9 cellular contexts compared by ENCODE assay signal in genomic region chr20:20083796-20084195, GRCh38. TPM values are rescaled to one million over a fixed set of nuclear protein-coding genes. Genes with fewer than 3 reads are reported as not detected.
DNase-seq lines count a peak whose midpoint lies in the region; ATAC-seq and TF ChIP-seq lines count a peak whose summit lies in the region.
"Had no signal": no experiment of that assay in that cellular context is flagged by ENCODE, and none has a peak within 500 bp of the region (broad histone marks: within the 10 kb centered on the region; RNA-seq: fewer than 3 reads in every experiment).

No MANE protein-coding gene starts in this region.

- H3K9ac ChIP-seq in endodermal cell (ENCODE audit: extremely low read depth, low read length, poor library complexity, severe bottlenecking) = no peak overlapping the region

- TF ChIP-seq CTCF in natural killer cell (IDR thresholded peaks at IDR 0.05) (peak; percentile 75), endodermal cell (conservative IDR thresholded peaks at IDR 0.05) (peak; percentile 78)

- H3K36me3 Mint-ChIP-seq in natural killer cell = no peaks in the 10 kb centered on the region
- no peaks in the 10 kb centered on the region for H3K36me3 Mint-ChIP-seq in natural killer cell treated with Interleukin-12 subunit alpha and Interleukin-12 subunit beta and Interleukin-15 and Interleukin-18, amount 100 ng/mL, for 72 hours
- H3K36me3 Mint-ChIP-seq in endodermal cell (ENCODE audit: low read depth) = no peaks in the 10 kb centered on the region
- no peaks in the 10 kb centered on the region for H3K36me3 Mint-ChIP-seq in naive B cell
- H3K36me3 Mint-ChIP-seq in activated T-helper 2 cell treated with anti-CD3 and anti-CD28 coated beads, Interferon-gamma antibody, Interleukin-2, Interleukin-4, amounts not matched to agents 10 μg/mL and 5 μg/mL and 100 μg/mL, durations not matched to agents 14 hours and 24 hours and 36 hours (ENCODE audit: low read depth) = no peaks in the 10 kb centered on the region

- H3K27me3 ChIP-seq in endodermal cell (ENCODE audit: control insufficient read depth, insufficient read depth, low read length, poor library complexity, severe bottlenecking) = peaks cover 11% of the 10 kb centered on the region

- DNase-seq in natural killer cell (no peak), NAMALWA (ENCODE audit: low spot score) (peak; percentile 67), RPMI8226 (peak; percentile 25), endodermal cell (no peak), naive B cell (peak; percentile 33)
- no peak for DNase-seq in natural killer cell treated with Interleukin-12 subunit alpha and Interleukin-12 subunit beta and Interleukin-15 and Interleukin-18, amount 100 ng/mL, for 72 hours (ENCODE audit: low spot score)
- DNase-seq in activated T-helper 2 cell treated with anti-CD3 and anti-CD28 coated beads, Interferon-gamma antibody, Interleukin-2, Interleukin-4, amounts not matched to agents 10 μg/mL and 5 μg/mL and 100 μg/mL, durations not matched to agents 14 hours and 24 hours and 36 hours (ENCODE audit: low spot score) = no peak

- H3K9me3 Mint-ChIP-seq in natural killer cell (no peaks in the 10 kb centered on the region), endodermal cell (no peaks in the 10 kb centered on the region), naive B cell (no peaks in the 10 kb centered on the region)
- H3K9me3 Mint-ChIP-seq in natural killer cell treated with Interleukin-12 subunit alpha and Interleukin-12 subunit beta and Interleukin-15 and Interleukin-18, amount 100 ng/mL, for 72 hours = no peaks in the 10 kb centered on the region
- H3K9me3 Mint-ChIP-seq in activated T-helper 2 cell treated with anti-CD3 and anti-CD28 coated beads, Interferon-gamma antibody, Interleukin-2, Interleukin-4, amounts not matched to agents 10 μg/mL and 5 μg/mL and 100 μg/mL, durations not matched to agents 14 hours and 24 hours and 36 hours = no peaks in the 10 kb centered on the region
- H3K9me3 Mint-ChIP-seq: central memory CD8-positive, alpha-beta T cell had no signal

- intact Hi-C loops in natural killer cell (cut with micrococcal nuclease) = loop anchor here (1.0 to 10.0 kb wide), 3 partner anchors 154 to 741 kb away; no protein-coding TSS in a partner anchor
- intact Hi-C loops in activated T-helper 2 cell treated with anti-CD3 and anti-CD28 coated beads, Interferon-gamma antibody, Interleukin-2, Interleukin-4, amounts not matched to agents 10 μg/mL and 5 μg/mL and 100 μg/mL, durations not matched to agents 14 hours and 24 hours and 36 hours (cut with micrococcal nuclease) = loop anchor here (1.0 to 10.0 kb wide), 5 partner anchors 154 to 744 kb away; partner anchors contain the start of gene INSM1

- H3K4me1 Mint-ChIP-seq in natural killer cell (peaks cover 7 to 9% of the 10 kb centered on the region in 2 donors), endodermal cell (peaks cover 1% of the 10 kb centered on the region), naive B cell (peaks cover 0 to 8% (median 3%) of the 10 kb centered on the region in 3 donors)
- H3K4me1 Mint-ChIP-seq in natural killer cell treated with Interleukin-12 subunit alpha and Interleukin-12 subunit beta and Interleukin-15 and Interleukin-18, amount 100 ng/mL, for 72 hours (ENCODE audit: low read depth in 2 of 2) = peaks cover 0 to 2% of the 10 kb centered on the region in 2 donors
- peaks cover 2% of the 10 kb centered on the region for H3K4me1 Mint-ChIP-seq in activated T-helper 2 cell treated with anti-CD3 and anti-CD28 coated beads, Interferon-gamma antibody, Interleukin-2, Interleukin-4, amounts not matched to agents 10 μg/mL and 5 μg/mL and 100 μg/mL, durations not matched to agents 14 hours and 24 hours and 36 hours (ENCODE audit: low read depth)
- H3K4me1 Mint-ChIP-seq: central memory CD8-positive, alpha-beta T cell had no signal

- H3K36me3 ChIP-seq in endodermal cell (ENCODE audit: control insufficient read depth, insufficient read depth, low read length) = no peaks in the 10 kb centered on the region

- 7 to 23% methylated on average over 3 of the region's 3 CpGs for WGBS in endodermal cell (ENCODE audit: insufficient coverage in 1 of 2, insufficient read length in 1 of 2), 2 experiments

- H3K4me1 ChIP-seq in endodermal cell (ENCODE audit: control insufficient read depth, insufficient read depth, low read length) = no peaks in the 10 kb centered on the region

- H3K9me3 ChIP-seq in endodermal cell (ENCODE audit: control insufficient read depth, low read length) = no peaks in the 10 kb centered on the region

- ATAC-seq in natural killer cell = peak; percentile 71 to 83 (median 79)
- no peak for ATAC-seq in natural killer cell treated with Interleukin-12 subunit alpha and Interleukin-12 subunit beta and Interleukin-15 and Interleukin-18, amount 100 ng/mL, for 72 hours
- ATAC-seq in naive B cell (ENCODE audit: low read depth in 2 of 2) = peak; percentile 58 to 86
- ATAC-seq in HG02852 (IDR thresholded peaks at IDR 0.05; ENCODE audit: unreplicated experiment) = no peak

- H3K27ac ChIP-seq in endodermal cell (ENCODE audit: low read depth, low read length) = no peak overlapping the region

- peak overlapping the region in 1 of 2 donors; percentile 65 for H3K27ac Mint-ChIP-seq in natural killer cell
- H3K27ac Mint-ChIP-seq in natural killer cell treated with Interleukin-12 subunit alpha and Interleukin-12 subunit beta and Interleukin-15 and Interleukin-18, amount 100 ng/mL, for 72 hours = no peak overlapping the region
- no peak overlapping the region for H3K27ac Mint-ChIP-seq in endodermal cell
- peak overlapping the region in 1 of 6 donors; percentile 43 for H3K27ac Mint-ChIP-seq in naive B cell
- H3K27ac Mint-ChIP-seq in activated T-helper 2 cell treated with anti-CD3 and anti-CD28 coated beads, Interferon-gamma antibody, Interleukin-2, Interleukin-4, amounts not matched to agents 10 μg/mL and 5 μg/mL and 100 μg/mL, durations not matched to agents 14 hours and 24 hours and 36 hours = no peak overlapping the region

- H3K4me3 ChIP-seq in endodermal cell (ENCODE audit: low read length) = no peak overlapping the region

- H3K4me3 Mint-ChIP-seq in natural killer cell = no peak overlapping the region
- no peak overlapping the region for H3K4me3 Mint-ChIP-seq in natural killer cell treated with Interleukin-12 subunit alpha and Interleukin-12 subunit beta and Interleukin-15 and Interleukin-18, amount 100 ng/mL, for 72 hours
- no peak overlapping the region for H3K4me3 Mint-ChIP-seq in endodermal cell
- peak overlapping the region in 7 of 8 donors; percentile 47 to 83 (median 72) for H3K4me3 Mint-ChIP-seq in naive B cell
- no peak overlapping the region for H3K4me3 Mint-ChIP-seq in activated T-helper 2 cell treated with anti-CD3 and anti-CD28 coated beads, Interferon-gamma antibody, Interleukin-2, Interleukin-4, amounts not matched to agents 10 μg/mL and 5 μg/mL and 100 μg/mL, durations not matched to agents 14 hours and 24 hours and 36 hours (ENCODE audit: low read depth)
- H3K4me3 Mint-ChIP-seq: central memory CD8-positive, alpha-beta T cell had no signal

- H3K27me3 Mint-ChIP-seq in natural killer cell (ENCODE audit: low read depth in 2 of 2) = peaks cover 0 to 6% of the 10 kb centered on the region in 2 donors
- H3K27me3 Mint-ChIP-seq in natural killer cell treated with Interleukin-12 subunit alpha and Interleukin-12 subunit beta and Interleukin-15 and Interleukin-18, amount 100 ng/mL, for 72 hours = peaks cover 6 to 7% of the 10 kb centered on the region in 2 donors
- H3K27me3 Mint-ChIP-seq in endodermal cell (ENCODE audit: insufficient read depth) = peaks cover 25% of the 10 kb centered on the region
- peaks cover 10 to 23% (median 17%) of the 10 kb centered on the region in 3 donors for H3K27me3 Mint-ChIP-seq in naive B cell
- peaks cover 9% of the 10 kb centered on the region for H3K27me3 Mint-ChIP-seq in activated T-helper 2 cell treated with anti-CD3 and anti-CD28 coated beads, Interferon-gamma antibody, Interleukin-2, Interleukin-4, amounts not matched to agents 10 μg/mL and 5 μg/mL and 100 μg/mL, durations not matched to agents 14 hours and 24 hours and 36 hours (ENCODE audit: low read depth)

RNA-seq across cellular contexts. Expression of gene CFAP61, which starts 31.5 kb away (rescaled TPM):
- total RNA-seq in natural killer cell (1 to 10 TPM; 1.0 to 2.1 (median 1.3) TPM), endodermal cell (under 1 TPM; 0.64 to 0.73 TPM)
- total RNA-seq in natural killer cell treated with Interleukin-12 subunit alpha and Interleukin-12 subunit beta and Interleukin-15 and Interleukin-18, amount 100 ng/mL, for 72 hours = not detected
- polyA plus RNA-seq in endodermal cell (2013, experiment 1 of 2) = 0.85 TPM
- 1.5 TPM for polyA plus RNA-seq in endodermal cell (2013, experiment 2 of 2)
- polyA plus RNA-seq in naive B cell (ENCODE audit: low read depth in 6 of 6) = not detected
- 0.32 TPM in 1 of 2 replicates, not detected in the other for total RNA-seq in activated T-helper 2 cell treated with anti-CD3 and anti-CD28 coated beads, Interferon-gamma antibody, Interleukin-2, Interleukin-4, amounts not matched to agents 10 μg/mL and 5 μg/mL and 100 μg/mL, durations not matched to agents 14 hours and 24 hours and 36 hours

RNA-seq across cellular contexts. Expression of gene CRNKL1, which starts 31.5 kb away (rescaled TPM):
- total RNA-seq in natural killer cell (10 to 100 TPM; 30.8 to 34.5 (median 31.6) TPM), endodermal cell (10 to 100 TPM; 22.2 to 23.4 TPM)
- 10 to 100 TPM; 18.7 to 24.2 TPM for total RNA-seq in natural killer cell treated with Interleukin-12 subunit alpha and Interleukin-12 subunit beta and Interleukin-15 and Interleukin-18, amount 100 ng/mL, for 72 hours
- polyA plus RNA-seq in endodermal cell (2013, experiment 1 of 2) = 24.1 TPM
- polyA plus RNA-seq in endodermal cell (2013, experiment 2 of 2) = 21.3 TPM
- polyA plus RNA-seq in naive B cell (ENCODE audit: low read depth in 6 of 6) = 10 to 100 TPM in 2 of 6 donors, 1 to 10 TPM in 4; 6.6 to 12.6 (median 9.1) TPM
- 19.3 and 20.1 TPM in 2 replicates for total RNA-seq in activated T-helper 2 cell treated with anti-CD3 and anti-CD28 coated beads, Interferon-gamma antibody, Interleukin-2, Interleukin-4, amounts not matched to agents 10 μg/mL and 5 μg/mL and 100 μg/mL, durations not matched to agents 14 hours and 24 hours and 36 hours

Comparison
In these comparisons a context has a peak if more than half of its experiments do, and no peak if none do; other contexts are left out.
1. ATAC-seq: peak in natural killer cell (3 of 3) and naive B cell (2 of 2); none in natural killer cell treated with Interleukin-12 subunit alpha and Interleukin-12 subunit beta and Interleukin-15 and Interleukin-18, amount 100 ng/mL, for 72 hours (0 of 2) and HG02852 (single experiment).
2. DNase-seq: peak in NAMALWA (single experiment), RPMI8226 (single experiment) and naive B cell (single experiment); none in natural killer cell (single experiment), natural killer cell treated with Interleukin-12 subunit alpha and Interleukin-12 subunit beta and Interleukin-15 and Interleukin-18, amount 100 ng/mL, for 72 hours (single experiment), endodermal cell (single experiment) and activated T-helper 2 cell treated with anti-CD3 and anti-CD28 coated beads, Interferon-gamma antibody, Interleukin-2, Interleukin-4, amounts not matched to agents 10 μg/mL and 5 μg/mL and 100 μg/mL, durations not matched to agents 14 hours and 24 hours and 36 hours (single experiment).
3. H3K4me3 Mint-ChIP-seq: peak in naive B cell (7 of 8); none in natural killer cell (single experiment), natural killer cell treated with Interleukin-12 subunit alpha and Interleukin-12 subunit beta and Interleukin-15 and Interleukin-18, amount 100 ng/mL, for 72 hours (single experiment), endodermal cell (single experiment) and activated T-helper 2 cell treated with anti-CD3 and anti-CD28 coated beads, Interferon-gamma antibody, Interleukin-2, Interleukin-4, amounts not matched to agents 10 μg/mL and 5 μg/mL and 100 μg/mL, durations not matched to agents 14 hours and 24 hours and 36 hours (single experiment).